In the genomic region with DNA sequence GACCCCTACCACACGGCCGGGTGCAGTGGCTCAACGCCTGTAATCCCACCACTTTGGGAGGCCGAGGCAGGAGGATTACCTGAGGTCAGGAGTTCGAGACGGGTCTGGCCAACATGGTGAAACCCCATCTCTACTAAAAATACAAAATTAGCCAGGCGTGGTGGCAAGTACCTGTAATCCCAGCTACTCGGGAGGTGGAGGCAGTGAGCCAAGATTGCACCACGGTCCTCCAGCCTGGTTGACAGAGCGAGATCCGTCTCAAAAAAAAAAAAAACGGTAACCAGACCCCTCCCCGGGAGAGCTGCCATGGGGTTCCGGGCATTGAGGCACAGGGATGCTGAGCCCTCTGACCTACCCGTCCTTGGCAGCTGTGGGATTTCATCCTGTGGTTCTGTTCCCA, we compare ENCODE assay signal across 27 cellular contexts.
"Had no signal": no experiment of that assay in that cellular context is flagged by ENCODE, and none has a peak within 500 bp of the region (broad histone marks: within the 10 kb centered on the region; RNA-seq: fewer than 3 reads in every experiment).

No MANE protein-coding gene starts in this region.

- H3K27me3 Mint-ChIP-seq: naive B cell; naive thymus-derived CD8-positive, alpha-beta T cell; stimulated activated naive CD8-positive, alpha-beta T cell treated with anti-CD3 and anti-CD28 coated beads, Interleukin-15, amount 100 ng/mL, for 72 hours had no signal

- H2AFZ ChIP-seq: neural progenitor cell had no signal

- H3K4me1 Mint-ChIP-seq: neural progenitor cell; stimulated activated effector memory CD8-positive, alpha-beta T cell treated with anti-CD3 and anti-CD28 coated beads, Interleukin-12 subunit alpha, Interleukin-12 subunit beta, amount 100 ng/mL, for 72 hours; stimulated activated naive CD8-positive, alpha-beta T cell treated with anti-CD3 and anti-CD28 coated beads, Interleukin-15, amount 100 ng/mL, for 72 hours had no signal

- H3K27ac ChIP-seq: neural progenitor cell, pancreas, prostate gland, right atrium auricular region, right lobe of liver, sigmoid colon, suprapubic skin, testis, tibial nerve, upper lobe of left lung, vagina had no signal

- H3K36me3 ChIP-seq: prostate gland had no signal

- H3K27ac Mint-ChIP-seq: neural progenitor cell; stimulated activated effector memory CD8-positive, alpha-beta T cell treated with anti-CD3 and anti-CD28 coated beads, Interleukin-12 subunit alpha, Interleukin-12 subunit beta, amount 100 ng/mL, for 72 hours had no signal

- H3K36me3 Mint-ChIP-seq: stimulated activated effector memory CD8-positive, alpha-beta T cell treated with anti-CD3 and anti-CD28 coated beads, Interleukin-12 subunit alpha, Interleukin-12 subunit beta, amount 100 ng/mL, for 72 hours had no signal

- H3K4me3 Mint-ChIP-seq: naive B cell; naive thymus-derived CD8-positive, alpha-beta T cell; nephron progenitor cell; neural progenitor cell; stimulated activated effector memory CD8-positive, alpha-beta T cell treated with anti-CD3 and anti-CD28 coated beads, Interleukin-12 subunit alpha, Interleukin-12 subunit beta, amount 100 ng/mL, for 72 hours; stimulated activated naive CD8-positive, alpha-beta T cell treated with anti-CD3 and anti-CD28 coated beads, Interleukin-15, amount 100 ng/mL, for 72 hours had no signal

- H3K9me3 Mint-ChIP-seq: naive B cell; naive thymus-derived CD8-positive, alpha-beta T cell; nephron progenitor cell; neural progenitor cell; stimulated activated effector memory CD8-positive, alpha-beta T cell treated with anti-CD3 and anti-CD28 coated beads, Interleukin-12 subunit alpha, Interleukin-12 subunit beta, amount 100 ng/mL, for 72 hours; stimulated activated naive CD8-positive, alpha-beta T cell treated with anti-CD3 and anti-CD28 coated beads, Interleukin-15, amount 100 ng/mL, for 72 hours had no signal

- H3K27me3 ChIP-seq: neural progenitor cell, pancreas, right atrium auricular region, right lobe of liver, sigmoid colon, suprapubic skin, testis, tibial nerve, upper lobe of left lung, vagina had no signal

- DNase-seq: naive B cell; naive thymus-derived CD8-positive, alpha-beta T cell; nephron progenitor cell; occipital lobe; pancreas; retina; right lobe of liver; sigmoid colon; small intestine; stimulated activated CD4-positive, alpha-beta T cell treated with anti-CD3 and anti-CD28 coated beads, Interleukin-15, amount 100 ng/mL, for 24 hours; stimulated activated CD4-positive, alpha-beta T cell treated with anti-CD3 and anti-CD28 coated beads, Interleukin-2, amount 100 ng/mL, for 24 hours; stimulated activated CD4-positive, alpha-beta T cell treated with anti-CD3 and anti-CD28 coated beads, Interleukin-2, amount 100 ng/mL, for 48 hours; stimulated activated CD4-positive, alpha-beta T cell treated with anti-CD3 and anti-CD28 coated beads, Interleukin-4, amount 100 ng/mL, for 24 hours; stimulated activated naive CD4-positive, alpha-beta T cell; stimulated activated naive CD8-positive, alpha-beta T cell treated with anti-CD3 and anti-CD28 coated beads, Interleukin-15, amount 100 ng/mL, for 72 hours; stimulated activated naive CD8-positive, alpha-beta T cell treated with anti-CD3 and anti-CD28 coated beads, Interleukin-15, Interleukin-2, amounts not matched to agents 100 U/mL and 50 U/mL, for 24 hours; substantia nigra; testis; trophoblast cell; upper lobe of left lung had no signal

- H3K4me3 ChIP-seq: neural progenitor cell, pancreas, prostate gland, right atrium auricular region, right lobe of liver, sigmoid colon, suprapubic skin, testis, tibial nerve, upper lobe of left lung, vagina had no signal

- ATAC-seq: naive thymus-derived CD8-positive, alpha-beta T cell; pancreas; right lobe of liver; stimulated activated effector memory CD8-positive, alpha-beta T cell treated with anti-CD3 and anti-CD28 coated beads, Interleukin-12 subunit alpha, Interleukin-12 subunit beta, amount 100 ng/mL, for 72 hours; stimulated activated naive CD8-positive, alpha-beta T cell treated with anti-CD3 and anti-CD28 coated beads, Interleukin-15, amount 100 ng/mL, for 72 hours; stimulated activated naive CD8-positive, alpha-beta T cell treated with anti-CD3 and anti-CD28 coated beads, Interleukin-15, Interleukin-2, amounts not matched to agents 100 U/mL and 50 U/mL, for 24 hours had no signal

- H3K4me2 ChIP-seq: neural progenitor cell had no signal

- H3K9ac ChIP-seq: neural progenitor cell had no signal

- H3K9me3 ChIP-seq: pancreas, prostate gland, right atrium auricular region, right lobe of liver, sigmoid colon, suprapubic skin, testis, upper lobe of left lung, vagina had no signal

- H3K4me1 ChIP-seq: neural progenitor cell, pancreas, prostate gland, right atrium auricular region, sigmoid colon, suprapubic skin, testis, tibial nerve, vagina had no signal
